Comparison of ENCODE assay signal across 1 cellular context in the genomic region with DNA sequence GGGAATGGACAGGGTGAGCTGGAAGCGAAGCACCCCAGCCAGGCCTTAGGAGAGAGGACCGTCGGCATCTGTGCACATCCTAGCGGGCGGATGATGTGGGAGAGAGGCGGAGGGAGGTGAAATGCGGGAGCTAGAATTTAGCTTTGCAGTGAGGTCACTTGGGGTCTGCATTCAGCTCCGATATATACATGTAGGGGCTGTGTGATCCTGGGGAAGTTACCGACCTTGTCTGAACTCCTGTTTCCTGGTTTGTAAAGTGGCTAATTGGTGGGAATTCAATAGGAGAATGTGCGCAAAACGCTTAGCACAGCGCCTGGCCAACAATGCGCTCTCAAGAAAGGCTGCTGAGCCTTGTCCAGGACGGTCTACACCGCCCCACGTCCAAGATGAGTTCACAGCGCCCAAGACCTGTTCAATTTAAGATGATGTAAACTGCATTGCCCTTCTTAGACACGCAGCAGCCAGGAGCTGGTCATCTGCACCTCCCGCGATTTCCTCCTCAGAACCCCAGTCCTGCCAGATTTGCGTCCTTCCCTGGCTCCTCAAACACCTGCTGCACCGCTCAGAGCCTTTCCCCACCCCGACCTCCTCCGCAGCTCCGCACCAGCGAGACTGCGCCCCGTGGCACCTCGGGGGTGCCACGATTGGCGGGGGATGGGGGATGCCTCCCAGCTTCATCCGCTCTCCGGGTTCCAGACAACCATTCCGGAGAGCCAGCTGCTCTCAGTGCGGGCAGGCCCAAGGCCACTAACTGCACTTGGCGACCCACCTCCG.
A peak's percentile ranks its signal among the peaks of the same experiment; 100 is the strongest.
TF ChIP-seq lines count a peak whose summit lies in the region.

No MANE protein-coding gene starts in this region.

TF ChIP-seq in HepG2, 621 proteins besides CTCF, POLR2A, EP300 and RAD21:
- no peak for TF ChIP-seq RARA (CRISPR knock-in tag; IDR thresholded peaks at IDR 0.05)
- TF ChIP-seq EZH2 (conservative IDR thresholded peaks at IDR 0.05; ENCODE audit: low read depth, low read length): peak; percentile 80; the same call in 1 of the 2 replicates
TF ChIP-seq in HepG2: peak in this region for 1.
